ENCODE assay signal across 25 cellular contexts in genomic region chr5:65728219-65728618, GRCh38. TPM values are rescaled to one million over a fixed set of nuclear protein-coding genes. Genes with fewer than 3 reads are reported as not detected.
DNase-seq lines count a peak whose midpoint lies in the region; ATAC-seq, FAIRE-seq and TF ChIP-seq lines count a peak whose summit lies in the region.
"Had no signal": no experiment of that assay in that cellular context is flagged by ENCODE, and none has a peak within 500 bp of the region (broad histone marks: within the 10 kb centered on the region; RNA-seq: fewer than 3 reads in every experiment).

No MANE protein-coding gene starts in this region.

- H3K27me3 ChIP-seq in bronchial epithelial cell (ENCODE audit: control insufficient read depth, insufficient read depth, low read length) = no peaks in the 10 kb centered on the region
- H3K27me3 ChIP-seq in gastroesophageal sphincter = no peaks in the 10 kb centered on the region
- H3K27me3 ChIP-seq: BLaER1 had no signal

- H3K36me3 ChIP-seq in bronchial epithelial cell (ENCODE audit: control insufficient read depth, insufficient read depth, low read length) = no peaks in the 10 kb centered on the region
- H3K36me3 ChIP-seq in gastroesophageal sphincter = no peaks in the 10 kb centered on the region

- no peak for TF ChIP-seq RAD21 in A549 (conservative IDR thresholded peaks at IDR 0.05 in 1 of 2, IDR thresholded peaks at IDR 0.05 in 1 of 2)

- no peak for TF ChIP-seq CTCF in A549 (IDR thresholded peaks at IDR 0.05)
- TF ChIP-seq CTCF in bronchial epithelial cell (IDR thresholded peaks at IDR 0.05; ENCODE audit: insufficient read depth, low read length, severe bottlenecking) = no peak
- no peak for TF ChIP-seq CTCF in fibroblast of the aortic adventitia (IDR thresholded peaks at IDR 0.05; ENCODE audit: insufficient read depth, low read length)
- no peak for TF ChIP-seq CTCF in gastroesophageal sphincter (IDR thresholded peaks at IDR 0.05)
- no peak for TF ChIP-seq CTCF in CD14-positive monocyte (IDR thresholded peaks at IDR 0.05)

- H3K4me1 ChIP-seq in A549 (peaks cover 38% of the 10 kb centered on the region), gastroesophageal sphincter (peaks cover 0 to 10% (median 0%) of the 10 kb centered on the region in 3 donors)

- no peak overlapping the region for H3K27ac Mint-ChIP-seq in CD14-positive monocyte
- H3K27ac Mint-ChIP-seq: CD4-positive, alpha-beta T cell had no signal

- ATAC-seq in A549 (no peak), GM21515 (IDR thresholded peaks at IDR 0.05; ENCODE audit: unreplicated experiment) (no peak), gastroesophageal sphincter (no peak), HG03469 (IDR thresholded peaks at IDR 0.05; ENCODE audit: unreplicated experiment) (no peak)
- ATAC-seq: HepG2 had no signal

- 35% methylated on average over 1 of the region's 1 CpG for WGBS in A549 (ENCODE audit: missing lambda C conversion rate)
- WGBS in gastroesophageal sphincter (ENCODE audit: low coverage in 1 of 2), 2 donors = 88 to 92% methylated on average over 1 of the region's 1 CpG

- CTCF ChIA-PET in A549 (lab: Yijun Ruan, JAX) = interaction anchor here (1.1 kb wide), 1 partner anchor 49 kb away, joined by 3 read pairs; no protein-coding TSS in a partner anchor

- H3K9me3 ChIP-seq in A549 (no peaks in the 10 kb centered on the region), gastroesophageal sphincter (no peaks in the 10 kb centered on the region)
- H3K9me3 ChIP-seq: BLaER1 had no signal

- POLR2A ChIA-PET in A549 (lab: Yijun Ruan, JAX) = no interaction called here

- DNase-seq in A549 (ENCODE audit: low read depth in 1 of 2, low spot score in 1 of 2) (no peak), HCEC 1CT (peak; percentile 43), bronchial epithelial cell (ENCODE audit: low read depth) (peak; percentile 47), fibroblast of the aortic adventitia (ENCODE audit: low read depth) (peak; percentile 27), CD14-positive monocyte (ENCODE audit: low spot score) (no peak)
- DNase-seq: 8988T; CD4-positive, alpha-beta T cell; GF-D8; Kasumi-1; MV-4-11; NCI-H1105 treated with DMSO at 0.1 percent for 48 hours; NCI-H146; NCI-H1930; NCI-H2107; NCI-H524 treated with DMSO at 0.1 percent for 48 hours; NCI-H82; SHP77 had no signal

- peaks cover 0 to 2% (median 0%) of the 10 kb centered on the region in 7 donors for H3K9me3 Mint-ChIP-seq in CD14-positive monocyte
- H3K9me3 Mint-ChIP-seq: CD4-positive, alpha-beta T cell had no signal

- intact Hi-C loops in CD14-positive monocyte (cut with micrococcal nuclease) = loop anchor here in 1 of 2 donors (10.0 kb wide), 1 partner anchor 103 kb away; the partner anchor contains the start of genes SHLD3, TRAPPC13 and TRIM23

- H3K4me3 ChIP-seq in A549 (no peak overlapping the region), bronchial epithelial cell (ENCODE audit: low read depth, low read length) (no peak overlapping the region), fibroblast of the aortic adventitia (ENCODE audit: low read depth, low read length) (no peak overlapping the region), gastroesophageal sphincter (no peak overlapping the region)
- H3K4me3 ChIP-seq: BLaER1 had no signal

- no peak overlapping the region for H3K4me3 Mint-ChIP-seq in CD14-positive monocyte
- H3K4me3 Mint-ChIP-seq: CD4-positive, alpha-beta T cell had no signal

- peak overlapping the region; percentile 50; the same call in 2 of the 3 replicates for H3K4me2 ChIP-seq in A549

- no peak for FAIRE-seq in A549 (lab: Jason Lieb, UNC)
- FAIRE-seq in bronchial epithelial cell (lab: Jason Lieb, UNC) = no peak
- FAIRE-seq: D721Med, GM12891, H54, HepG2 had no signal

- TF ChIP-seq EP300 in A549 (IDR thresholded peaks at IDR 0.05) (no peak), gastroesophageal sphincter (IDR thresholded peaks at IDR 0.05) (no peak)

- no peaks in the 10 kb centered on the region for H3K27me3 Mint-ChIP-seq in CD14-positive monocyte (ENCODE audit: low read depth in 3 of 3)
- H3K27me3 Mint-ChIP-seq: CD4-positive, alpha-beta T cell had no signal

- peaks cover 2 to 3% of the 10 kb centered on the region in 2 donors for H3K36me3 Mint-ChIP-seq in CD14-positive monocyte

- peaks cover 59% of the 10 kb centered on the region for H3K4me1 Mint-ChIP-seq in CD14-positive monocyte

- no peak for TF ChIP-seq POLR2A in A549 (IDR thresholded peaks at IDR 0.05; ENCODE audit: low read length)
- no peak for TF ChIP-seq POLR2A in gastroesophageal sphincter (IDR thresholded peaks at IDR 0.05)

- H3K27ac ChIP-seq in A549 = no peak overlapping the region
- no peak overlapping the region for H3K27ac ChIP-seq in gastroesophageal sphincter
- H3K27ac ChIP-seq: BLaER1 had no signal

TF ChIP-seq in A549, 52 proteins besides CTCF, POLR2A, EP300 and RAD21:
- TF ChIP-seq FOSB (CRISPR knock-in tag; IDR thresholded peaks at IDR 0.05) (no peak), MAZ (IDR thresholded peaks at IDR 0.05; ENCODE audit: borderline replicate concordance, low read depth, low read length) (no peak), MAX (IDR thresholded peaks at IDR 0.05) (no peak), FOSL2 (IDR thresholded peaks at IDR 0.05) (no peak), FOSL2 (CRISPR knock-in tag; IDR thresholded peaks at IDR 0.05) (0 out of 2 replicates have a peak, but pooled peaks have one; percentile 12)
- TF ChIP-seq, protein P1, sequence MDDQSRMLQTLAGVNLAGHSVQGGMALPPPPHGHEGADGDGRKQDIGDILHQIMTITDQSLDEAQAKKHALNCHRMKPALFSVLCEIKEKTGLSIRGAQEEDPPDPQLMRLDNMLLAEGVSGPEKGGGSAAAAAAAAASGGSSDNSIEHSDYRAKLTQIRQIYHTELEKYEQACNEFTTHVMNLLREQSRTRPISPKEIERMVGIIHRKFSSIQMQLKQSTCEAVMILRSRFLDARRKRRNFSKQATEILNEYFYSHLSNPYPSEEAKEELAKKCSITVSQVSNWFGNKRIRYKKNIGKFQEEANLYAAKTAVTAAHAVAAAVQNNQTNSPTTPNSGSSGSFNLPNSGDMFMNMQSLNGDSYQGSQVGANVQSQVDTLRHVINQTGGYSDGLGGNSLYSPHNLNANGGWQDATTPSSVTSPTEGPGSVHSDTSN (IDR thresholded peaks at IDR 0.05) = no peak

RNA-seq across cellular contexts. Expression of gene NLN, which starts 6.2 kb away (rescaled TPM):
- polyA plus RNA-seq in A549 (2011; rRNA removed) (74.2 and 88.9 TPM in 2 replicates), A549 (2017; fragmentation: RNase III; extraction: RNeasy Plus Mini Kit Qiagen cat#74134 plus additional on column Dnase treatment) (68.6 to 79.2 TPM (median 69.3 TPM) in 3 replicates), CD14-positive monocyte (10 to 100 TPM; 17.7 to 39.2 TPM)
- polyA plus RNA-seq in A549 (2012; cell fraction: cytosol; rRNA removed) = 36.7 and 40.2 TPM in 2 replicates
- 20.2 and 25.2 TPM in 2 replicates for polyA plus RNA-seq in A549 (2012; cell fraction: nucleus; rRNA removed)
- 88.5 and 102 TPM in 2 replicates for polyA minus RNA-seq in A549 (2011; rRNA and poly(A)+ RNA removed)
- total RNA-seq in bronchial epithelial cell (20.0 and 40.3 TPM in 2 replicates), fibroblast of the aortic adventitia (ENCODE audit: low replicate concordance) (26.9 and 30.2 TPM in 2 replicates), gastroesophageal sphincter (10 to 100 TPM in 2 of 4 donors, 1 to 10 TPM in 2; 6.5 to 11.5 (median 9.8) TPM)

RNA-seq across cellular contexts. Expression of gene SGTB, which starts 6.3 kb away (rescaled TPM):
- polyA plus RNA-seq in A549 (2011; rRNA removed) = 13.9 and 17.4 TPM in 2 replicates
- polyA plus RNA-seq in A549 (2012; cell fraction: cytosol; rRNA removed) = 2.3 and 2.5 TPM in 2 replicates
- polyA plus RNA-seq in A549 (2012; cell fraction: nucleus; rRNA removed) = 1.2 and 1.8 TPM in 2 replicates
- 8.0 to 9.3 TPM (median 8.6 TPM) in 3 replicates for polyA plus RNA-seq in A549 (2017; fragmentation: RNase III; extraction: RNeasy Plus Mini Kit Qiagen cat#74134 plus additional on column Dnase treatment)
- polyA minus RNA-seq in A549 (2011; rRNA and poly(A)+ RNA removed) = 4.7 and 4.8 TPM in 2 replicates
- 12.9 and 22.5 TPM in 2 replicates for total RNA-seq in bronchial epithelial cell
- 6.1 and 16.4 TPM in 2 replicates for total RNA-seq in fibroblast of the aortic adventitia (ENCODE audit: low replicate concordance)
- total RNA-seq in gastroesophageal sphincter = 10 to 100 TPM; 12.1 to 15.2 (median 14.3) TPM
- 10 to 100 TPM in 1 of 2 donors, 1 to 10 TPM in 1; 7.4 to 16.5 TPM for polyA plus RNA-seq in CD14-positive monocyte

Comparison
In these comparisons a context has a peak if more than half of its experiments do, and no peak if none do; other contexts are left out.
1. DNase-seq: peak in HCEC 1CT (single experiment), bronchial epithelial cell (single experiment) and fibroblast of the aortic adventitia (single experiment); none in A549 (0 of 2) and CD14-positive monocyte (single experiment).